Comparison of ENCODE assay signal across 1 cellular context in the genomic region with DNA sequence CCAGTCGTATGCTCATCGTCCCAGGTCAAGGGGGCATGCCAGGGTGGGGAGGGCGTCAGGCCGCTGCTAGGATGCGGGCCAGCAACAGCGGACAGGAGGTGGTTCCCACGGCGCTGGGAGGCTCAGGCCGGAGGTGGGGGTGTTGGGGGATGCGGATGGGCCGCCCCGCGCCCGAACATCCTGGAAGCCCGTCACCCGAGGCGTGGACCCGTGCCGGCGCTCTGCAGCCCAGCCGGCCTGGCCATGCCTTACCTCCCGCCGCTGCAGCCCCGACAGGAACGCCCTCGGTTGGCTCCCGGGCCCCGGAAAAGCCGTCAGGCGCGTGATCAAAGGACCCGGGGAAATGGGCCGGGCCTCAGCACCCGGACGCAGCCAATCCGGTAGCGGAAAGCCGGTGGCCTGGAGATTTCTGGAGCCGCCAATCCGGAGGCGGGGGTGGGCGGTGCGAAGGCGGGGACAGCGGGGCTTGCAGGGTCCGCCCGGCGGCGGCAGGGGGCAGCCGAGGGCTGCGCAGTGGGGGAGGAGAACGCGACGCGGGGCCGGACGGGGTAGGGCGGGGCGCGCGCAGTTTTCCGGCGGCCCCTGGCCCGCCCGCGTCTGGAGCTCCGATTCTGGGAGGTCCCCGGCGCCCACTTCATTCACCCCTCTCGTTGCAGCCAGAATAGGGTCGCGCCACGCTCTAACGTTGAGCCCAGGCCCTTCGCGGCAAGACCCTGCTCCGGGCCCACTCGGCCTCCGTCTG.
TF ChIP-seq lines count a peak whose summit lies in the region.

A gene (minus strand): TSS at position 280 of the 742 bp plus-strand sequence. CDS start 1,215 bp downstream, outside the sequence.

TF ChIP-seq in K562, 482 proteins besides CTCF, POLR2A, EP300 and RAD21 (continued from another document and continues in another):
- TF ChIP-seq, protein P1, sequence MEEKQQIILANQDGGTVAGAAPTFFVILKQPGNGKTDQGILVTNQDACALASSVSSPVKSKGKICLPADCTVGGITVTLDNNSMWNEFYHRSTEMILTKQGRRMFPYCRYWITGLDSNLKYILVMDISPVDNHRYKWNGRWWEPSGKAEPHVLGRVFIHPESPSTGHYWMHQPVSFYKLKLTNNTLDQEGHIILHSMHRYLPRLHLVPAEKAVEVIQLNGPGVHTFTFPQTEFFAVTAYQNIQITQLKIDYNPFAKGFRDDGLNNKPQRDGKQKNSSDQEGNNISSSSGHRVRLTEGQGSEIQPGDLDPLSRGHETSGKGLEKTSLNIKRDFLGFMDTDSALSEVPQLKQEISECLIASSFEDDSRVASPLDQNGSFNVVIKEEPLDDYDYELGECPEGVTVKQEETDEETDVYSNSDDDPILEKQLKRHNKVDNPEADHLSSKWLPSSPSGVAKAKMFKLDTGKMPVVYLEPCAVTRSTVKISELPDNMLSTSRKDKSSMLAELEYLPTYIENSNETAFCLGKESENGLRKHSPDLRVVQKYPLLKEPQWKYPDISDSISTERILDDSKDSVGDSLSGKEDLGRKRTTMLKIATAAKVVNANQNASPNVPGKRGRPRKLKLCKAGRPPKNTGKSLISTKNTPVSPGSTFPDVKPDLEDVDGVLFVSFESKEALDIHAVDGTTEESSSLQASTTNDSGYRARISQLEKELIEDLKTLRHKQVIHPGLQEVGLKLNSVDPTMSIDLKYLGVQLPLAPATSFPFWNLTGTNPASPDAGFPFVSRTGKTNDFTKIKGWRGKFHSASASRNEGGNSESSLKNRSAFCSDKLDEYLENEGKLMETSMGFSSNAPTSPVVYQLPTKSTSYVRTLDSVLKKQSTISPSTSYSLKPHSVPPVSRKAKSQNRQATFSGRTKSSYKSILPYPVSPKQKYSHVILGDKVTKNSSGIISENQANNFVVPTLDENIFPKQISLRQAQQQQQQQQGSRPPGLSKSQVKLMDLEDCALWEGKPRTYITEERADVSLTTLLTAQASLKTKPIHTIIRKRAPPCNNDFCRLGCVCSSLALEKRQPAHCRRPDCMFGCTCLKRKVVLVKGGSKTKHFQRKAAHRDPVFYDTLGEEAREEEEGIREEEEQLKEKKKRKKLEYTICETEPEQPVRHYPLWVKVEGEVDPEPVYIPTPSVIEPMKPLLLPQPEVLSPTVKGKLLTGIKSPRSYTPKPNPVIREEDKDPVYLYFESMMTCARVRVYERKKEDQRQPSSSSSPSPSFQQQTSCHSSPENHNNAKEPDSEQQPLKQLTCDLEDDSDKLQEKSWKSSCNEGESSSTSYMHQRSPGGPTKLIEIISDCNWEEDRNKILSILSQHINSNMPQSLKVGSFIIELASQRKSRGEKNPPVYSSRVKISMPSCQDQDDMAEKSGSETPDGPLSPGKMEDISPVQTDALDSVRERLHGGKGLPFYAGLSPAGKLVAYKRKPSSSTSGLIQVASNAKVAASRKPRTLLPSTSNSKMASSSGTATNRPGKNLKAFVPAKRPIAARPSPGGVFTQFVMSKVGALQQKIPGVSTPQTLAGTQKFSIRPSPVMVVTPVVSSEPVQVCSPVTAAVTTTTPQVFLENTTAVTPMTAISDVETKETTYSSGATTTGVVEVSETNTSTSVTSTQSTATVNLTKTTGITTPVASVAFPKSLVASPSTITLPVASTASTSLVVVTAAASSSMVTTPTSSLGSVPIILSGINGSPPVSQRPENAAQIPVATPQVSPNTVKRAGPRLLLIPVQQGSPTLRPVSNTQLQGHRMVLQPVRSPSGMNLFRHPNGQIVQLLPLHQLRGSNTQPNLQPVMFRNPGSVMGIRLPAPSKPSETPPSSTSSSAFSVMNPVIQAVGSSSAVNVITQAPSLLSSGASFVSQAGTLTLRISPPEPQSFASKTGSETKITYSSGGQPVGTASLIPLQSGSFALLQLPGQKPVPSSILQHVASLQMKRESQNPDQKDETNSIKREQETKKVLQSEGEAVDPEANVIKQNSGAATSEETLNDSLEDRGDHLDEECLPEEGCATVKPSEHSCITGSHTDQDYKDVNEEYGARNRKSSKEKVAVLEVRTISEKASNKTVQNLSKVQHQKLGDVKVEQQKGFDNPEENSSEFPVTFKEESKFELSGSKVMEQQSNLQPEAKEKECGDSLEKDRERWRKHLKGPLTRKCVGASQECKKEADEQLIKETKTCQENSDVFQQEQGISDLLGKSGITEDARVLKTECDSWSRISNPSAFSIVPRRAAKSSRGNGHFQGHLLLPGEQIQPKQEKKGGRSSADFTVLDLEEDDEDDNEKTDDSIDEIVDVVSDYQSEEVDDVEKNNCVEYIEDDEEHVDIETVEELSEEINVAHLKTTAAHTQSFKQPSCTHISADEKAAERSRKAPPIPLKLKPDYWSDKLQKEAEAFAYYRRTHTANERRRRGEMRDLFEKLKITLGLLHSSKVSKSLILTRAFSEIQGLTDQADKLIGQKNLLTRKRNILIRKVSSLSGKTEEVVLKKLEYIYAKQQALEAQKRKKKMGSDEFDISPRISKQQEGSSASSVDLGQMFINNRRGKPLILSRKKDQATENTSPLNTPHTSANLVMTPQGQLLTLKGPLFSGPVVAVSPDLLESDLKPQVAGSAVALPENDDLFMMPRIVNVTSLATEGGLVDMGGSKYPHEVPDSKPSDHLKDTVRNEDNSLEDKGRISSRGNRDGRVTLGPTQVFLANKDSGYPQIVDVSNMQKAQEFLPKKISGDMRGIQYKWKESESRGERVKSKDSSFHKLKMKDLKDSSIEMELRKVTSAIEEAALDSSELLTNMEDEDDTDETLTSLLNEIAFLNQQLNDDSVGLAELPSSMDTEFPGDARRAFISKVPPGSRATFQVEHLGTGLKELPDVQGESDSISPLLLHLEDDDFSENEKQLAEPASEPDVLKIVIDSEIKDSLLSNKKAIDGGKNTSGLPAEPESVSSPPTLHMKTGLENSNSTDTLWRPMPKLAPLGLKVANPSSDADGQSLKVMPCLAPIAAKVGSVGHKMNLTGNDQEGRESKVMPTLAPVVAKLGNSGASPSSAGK (IDR thresholded peaks at IDR 0.05): peak; percentile 56
- TF ChIP-seq CBFA2T3 (IDR thresholded peaks at IDR 0.05) (peak; percentile 10; the same call in 1 of the 2 replicates), COPS2 (conservative IDR thresholded peaks at IDR 0.05) (no peak), RFX5 (IDR thresholded peaks at IDR 0.05; ENCODE audit: low read depth, low read length) (no peak), KLF13 (tag; IDR thresholded peaks at IDR 0.05; ENCODE audit: borderline replicate concordance, low read depth) (peak; percentile 51; the same call in 1 of the 2 replicates), L3MBTL2 (IDR thresholded peaks at IDR 0.05) (peak; percentile 76), HDAC6 (IDR thresholded peaks at IDR 0.05; ENCODE audit: low read depth, low read length) (no peak), PHB (CRISPR knock-in tag; IDR thresholded peaks at IDR 0.05) (0 out of 2 replicates have a peak, but pooled peaks have one; percentile 87), GTF2F1 (IDR thresholded peaks at IDR 0.05; ENCODE audit: low read depth, low read length) (0 out of 2 replicates have a peak, but pooled peaks have one; percentile 59), ZNF583 (CRISPR knock-in tag; IDR thresholded peaks at IDR 0.05) (0 out of 2 replicates have a peak, but pooled peaks have one; percentile 41), ETV1 (tag; conservative IDR thresholded peaks at IDR 0.05; ENCODE audit: low read depth) (peak; percentile 29; the same call in 1 of the 2 replicates), EP400 (IDR thresholded peaks at IDR 0.05) (peak; percentile 87), SMAD2 (IDR thresholded peaks at IDR 0.05; ENCODE audit: low read depth, low read length) (no peak), TBP (optimal IDR thresholded peaks at IDR 0.05; ENCODE audit: low read depth, low read length) (no peak), HEY1 (CRISPR knock-in tag; IDR thresholded peaks at IDR 0.05; ENCODE audit: borderline replicate concordance) (no peak), TEAD4 (IDR thresholded peaks at IDR 0.05; ENCODE audit: low read length) (no peak), TEAD4 (CRISPR knock-in tag; IDR thresholded peaks at IDR 0.05; ENCODE audit: borderline replicate concordance) (no peak), RBM34 (IDR thresholded peaks at IDR 0.05; ENCODE audit: borderline replicate concordance, insufficient read depth, low read length) (peak; percentile 81; the same call in 1 of the 2 replicates), FIP1L1 (IDR thresholded peaks at IDR 0.05; ENCODE audit: low read depth, low read length, poor library complexity, severe bottlenecking) (peak; percentile 56), MIER1 (IDR thresholded peaks at IDR 0.05; ENCODE audit: low read depth) (0 out of 2 replicates have a peak, but pooled peaks have one; percentile 36)
- TF ChIP-seq, protein P2, sequence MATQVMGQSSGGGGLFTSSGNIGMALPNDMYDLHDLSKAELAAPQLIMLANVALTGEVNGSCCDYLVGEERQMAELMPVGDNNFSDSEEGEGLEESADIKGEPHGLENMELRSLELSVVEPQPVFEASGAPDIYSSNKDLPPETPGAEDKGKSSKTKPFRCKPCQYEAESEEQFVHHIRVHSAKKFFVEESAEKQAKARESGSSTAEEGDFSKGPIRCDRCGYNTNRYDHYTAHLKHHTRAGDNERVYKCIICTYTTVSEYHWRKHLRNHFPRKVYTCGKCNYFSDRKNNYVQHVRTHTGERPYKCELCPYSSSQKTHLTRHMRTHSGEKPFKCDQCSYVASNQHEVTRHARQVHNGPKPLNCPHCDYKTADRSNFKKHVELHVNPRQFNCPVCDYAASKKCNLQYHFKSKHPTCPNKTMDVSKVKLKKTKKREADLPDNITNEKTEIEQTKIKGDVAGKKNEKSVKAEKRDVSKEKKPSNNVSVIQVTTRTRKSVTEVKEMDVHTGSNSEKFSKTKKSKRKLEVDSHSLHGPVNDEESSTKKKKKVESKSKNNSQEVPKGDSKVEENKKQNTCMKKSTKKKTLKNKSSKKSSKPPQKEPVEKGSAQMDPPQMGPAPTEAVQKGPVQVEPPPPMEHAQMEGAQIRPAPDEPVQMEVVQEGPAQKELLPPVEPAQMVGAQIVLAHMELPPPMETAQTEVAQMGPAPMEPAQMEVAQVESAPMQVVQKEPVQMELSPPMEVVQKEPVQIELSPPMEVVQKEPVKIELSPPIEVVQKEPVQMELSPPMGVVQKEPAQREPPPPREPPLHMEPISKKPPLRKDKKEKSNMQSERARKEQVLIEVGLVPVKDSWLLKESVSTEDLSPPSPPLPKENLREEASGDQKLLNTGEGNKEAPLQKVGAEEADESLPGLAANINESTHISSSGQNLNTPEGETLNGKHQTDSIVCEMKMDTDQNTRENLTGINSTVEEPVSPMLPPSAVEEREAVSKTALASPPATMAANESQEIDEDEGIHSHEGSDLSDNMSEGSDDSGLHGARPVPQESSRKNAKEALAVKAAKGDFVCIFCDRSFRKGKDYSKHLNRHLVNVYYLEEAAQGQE (CRISPR knock-in tag; IDR thresholded peaks at IDR 0.05; ENCODE audit: low read depth): 0 out of 2 replicates have a peak, but pooled peaks have one; percentile 33
- TF ChIP-seq, protein P3, sequence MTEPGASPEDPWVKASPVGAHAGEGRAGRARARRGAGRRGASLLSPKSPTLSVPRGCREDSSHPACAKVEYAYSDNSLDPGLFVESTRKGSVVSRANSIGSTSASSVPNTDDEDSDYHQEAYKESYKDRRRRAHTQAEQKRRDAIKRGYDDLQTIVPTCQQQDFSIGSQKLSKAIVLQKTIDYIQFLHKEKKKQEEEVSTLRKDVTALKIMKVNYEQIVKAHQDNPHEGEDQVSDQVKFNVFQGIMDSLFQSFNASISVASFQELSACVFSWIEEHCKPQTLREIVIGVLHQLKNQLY (CRISPR knock-in tag; conservative IDR thresholded peaks at IDR 0.05): no peak
- TF ChIP-seq, protein P4, sequence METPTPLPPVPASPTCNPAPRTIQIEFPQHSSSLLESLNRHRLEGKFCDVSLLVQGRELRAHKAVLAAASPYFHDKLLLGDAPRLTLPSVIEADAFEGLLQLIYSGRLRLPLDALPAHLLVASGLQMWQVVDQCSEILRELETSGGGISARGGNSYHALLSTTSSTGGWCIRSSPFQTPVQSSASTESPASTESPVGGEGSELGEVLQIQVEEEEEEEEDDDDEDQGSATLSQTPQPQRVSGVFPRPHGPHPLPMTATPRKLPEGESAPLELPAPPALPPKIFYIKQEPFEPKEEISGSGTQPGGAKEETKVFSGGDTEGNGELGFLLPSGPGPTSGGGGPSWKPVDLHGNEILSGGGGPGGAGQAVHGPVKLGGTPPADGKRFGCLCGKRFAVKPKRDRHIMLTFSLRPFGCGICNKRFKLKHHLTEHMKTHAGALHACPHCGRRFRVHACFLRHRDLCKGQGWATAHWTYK (CRISPR knock-in tag; IDR thresholded peaks at IDR 0.05): 0 out of 2 replicates have a peak, but pooled peaks have one; percentile 11
- TF ChIP-seq, protein P5, sequence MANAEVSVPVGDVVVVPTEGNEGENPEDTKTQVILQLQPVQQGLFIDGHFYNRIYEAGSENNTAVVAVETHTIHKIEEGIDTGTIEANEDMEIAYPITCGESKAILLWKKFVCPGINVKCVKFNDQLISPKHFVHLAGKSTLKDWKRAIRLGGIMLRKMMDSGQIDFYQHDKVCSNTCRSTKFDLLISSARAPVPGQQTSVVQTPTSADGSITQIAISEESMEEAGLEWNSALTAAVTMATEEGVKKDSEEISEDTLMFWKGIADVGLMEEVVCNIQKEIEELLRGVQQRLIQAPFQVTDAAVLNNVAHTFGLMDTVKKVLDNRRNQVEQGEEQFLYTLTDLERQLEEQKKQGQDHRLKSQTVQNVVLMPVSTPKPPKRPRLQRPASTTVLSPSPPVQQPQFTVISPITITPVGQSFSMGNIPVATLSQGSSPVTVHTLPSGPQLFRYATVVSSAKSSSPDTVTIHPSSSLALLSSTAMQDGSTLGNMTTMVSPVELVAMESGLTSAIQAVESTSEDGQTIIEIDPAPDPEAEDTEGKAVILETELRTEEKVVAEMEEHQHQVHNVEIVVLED (CRISPR knock-in tag; IDR thresholded peaks at IDR 0.05): peak; percentile 45
- TF ChIP-seq, protein P6, sequence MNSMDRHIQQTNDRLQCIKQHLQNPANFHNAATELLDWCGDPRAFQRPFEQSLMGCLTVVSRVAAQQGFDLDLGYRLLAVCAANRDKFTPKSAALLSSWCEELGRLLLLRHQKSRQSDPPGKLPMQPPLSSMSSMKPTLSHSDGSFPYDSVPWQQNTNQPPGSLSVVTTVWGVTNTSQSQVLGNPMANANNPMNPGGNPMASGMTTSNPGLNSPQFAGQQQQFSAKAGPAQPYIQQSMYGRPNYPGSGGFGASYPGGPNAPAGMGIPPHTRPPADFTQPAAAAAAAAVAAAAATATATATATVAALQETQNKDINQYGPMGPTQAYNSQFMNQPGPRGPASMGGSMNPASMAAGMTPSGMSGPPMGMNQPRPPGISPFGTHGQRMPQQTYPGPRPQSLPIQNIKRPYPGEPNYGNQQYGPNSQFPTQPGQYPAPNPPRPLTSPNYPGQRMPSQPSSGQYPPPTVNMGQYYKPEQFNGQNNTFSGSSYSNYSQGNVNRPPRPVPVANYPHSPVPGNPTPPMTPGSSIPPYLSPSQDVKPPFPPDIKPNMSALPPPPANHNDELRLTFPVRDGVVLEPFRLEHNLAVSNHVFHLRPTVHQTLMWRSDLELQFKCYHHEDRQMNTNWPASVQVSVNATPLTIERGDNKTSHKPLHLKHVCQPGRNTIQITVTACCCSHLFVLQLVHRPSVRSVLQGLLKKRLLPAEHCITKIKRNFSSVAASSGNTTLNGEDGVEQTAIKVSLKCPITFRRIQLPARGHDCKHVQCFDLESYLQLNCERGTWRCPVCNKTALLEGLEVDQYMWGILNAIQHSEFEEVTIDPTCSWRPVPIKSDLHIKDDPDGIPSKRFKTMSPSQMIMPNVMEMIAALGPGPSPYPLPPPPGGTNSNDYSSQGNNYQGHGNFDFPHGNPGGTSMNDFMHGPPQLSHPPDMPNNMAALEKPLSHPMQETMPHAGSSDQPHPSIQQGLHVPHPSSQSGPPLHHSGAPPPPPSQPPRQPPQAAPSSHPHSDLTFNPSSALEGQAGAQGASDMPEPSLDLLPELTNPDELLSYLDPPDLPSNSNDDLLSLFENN (IDR thresholded peaks at IDR 0.05; ENCODE audit: low read depth in 2 of 2, low read length in 2 of 2): no peak
- TF ChIP-seq, protein P7, sequence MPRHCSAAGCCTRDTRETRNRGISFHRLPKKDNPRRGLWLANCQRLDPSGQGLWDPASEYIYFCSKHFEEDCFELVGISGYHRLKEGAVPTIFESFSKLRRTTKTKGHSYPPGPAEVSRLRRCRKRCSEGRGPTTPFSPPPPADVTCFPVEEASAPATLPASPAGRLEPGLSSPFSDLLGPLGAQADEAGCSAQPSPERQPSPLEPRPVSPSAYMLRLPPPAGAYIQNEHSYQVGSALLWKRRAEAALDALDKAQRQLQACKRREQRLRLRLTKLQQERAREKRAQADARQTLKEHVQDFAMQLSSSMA (CRISPR knock-in tag; IDR thresholded peaks at IDR 0.05): no peak
